1 cellular context compared by ENCODE assay signal in the genomic region with DNA sequence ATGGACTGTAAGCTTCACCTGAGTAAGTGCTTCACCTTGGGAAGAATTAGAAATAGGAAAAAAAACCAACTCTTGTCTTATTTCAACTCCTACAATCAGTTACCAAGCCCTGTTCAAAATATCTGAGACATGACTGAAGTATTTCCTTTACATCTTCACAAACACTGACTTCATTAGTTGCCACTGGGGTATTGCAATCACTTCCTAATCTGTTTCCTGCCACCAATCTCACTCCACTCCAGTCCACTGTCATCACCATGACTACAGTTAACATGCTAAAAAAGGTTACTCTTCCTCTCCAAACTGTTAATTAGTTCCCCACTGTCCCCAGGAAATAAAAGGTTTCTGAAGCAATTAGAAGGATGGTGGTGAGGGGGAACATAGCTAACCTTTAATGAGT.
TF ChIP-seq lines count a peak whose summit lies in the region.

No MANE protein-coding gene starts in this region.

TF ChIP-seq in H1, 55 proteins besides CTCF, POLR2A, EP300 and RAD21:
- TF ChIP-seq CEBPB (IDR thresholded peaks at IDR 0.05; ENCODE audit: low read depth, low read length) (no peak), RBBP5 (IDR thresholded peaks at IDR 0.05; ENCODE audit: borderline replicate concordance, low read depth, low read length) (no peak), BCL11A (IDR thresholded peaks at IDR 0.05; ENCODE audit: low read depth in 2 of 2, low read length in 2 of 2) (no peak), JUND (IDR thresholded peaks at IDR 0.05; ENCODE audit: low read length) (no peak)
